Comparison of ENCODE assay signal across 8 cellular contexts in genomic region chr19:42075616-42076374, GRCh38. TPM values are rescaled to one million over a fixed set of nuclear protein-coding genes. Genes with fewer than 3 reads are reported as not detected.
DNase-seq lines count a peak whose midpoint lies in the region; ATAC-seq and TF ChIP-seq lines count a peak whose summit lies in the region.

TSS of gene ZNF574 (plus strand) at chr19:42076166. CDS start at chr19:42078607, 2,441 bp downstream.

- H3K9me3 Mint-ChIP-seq in activated T-cell treated with anti-CD3 and anti-CD28 coated beads, Interleukin-2, amount 50 U/mL, for 4 hours, result no peaks in the 10 kb centered on the region

- in situ Hi-C loops in Panc1 (cut with HindIII; ENCODE audit: low pct_unique_long_range_greater_than_20kb, low sequenced_read_pairs), result no loop called here

- BruUV-seq in Panc1 (replicated peaks; lab: Mats Ljungman, UMichigan), result no TSS peak

- H3K4me1 ChIP-seq in Panc1 (ENCODE audit: control insufficient read depth, insufficient read depth, low read length) (no peaks in the 10 kb centered on the region; the same call in 1 of the 2 replicates), mucosa of rectum (ENCODE audit: control insufficient read depth in 2 of 2, insufficient read depth in 2 of 2, low read length in 2 of 2) (peaks cover 22 to 23% of the 10 kb centered on the region in 2 donors)

- TF ChIP-seq CTCF in Panc1 (IDR thresholded peaks at IDR 0.05), result no peak

- peak within 1 kb of the TSS; percentile 90 to 91 for H3K9ac ChIP-seq in mucosa of rectum (ENCODE audit: low read depth in 1 of 2, low read length in 2 of 2)

- H3K36me3 Mint-ChIP-seq in activated T-cell treated with anti-CD3 and anti-CD28 coated beads, Interleukin-2, amount 50 U/mL, for 4 hours (ENCODE audit: insufficient read depth), result peaks cover 6% of the 10 kb centered on the region

- ATAC-seq in GM21723 (IDR thresholded peaks at IDR 0.05; ENCODE audit: unreplicated experiment) (peak; percentile 90), Panc1 (peak; percentile 98)
- peak; percentile 96 to 97 for ATAC-seq in activated T-cell treated with anti-CD3 and anti-CD28 coated beads, Interleukin-2, amount 50 U/mL, for 4 hours

- intact Hi-C loops in Panc1 (cut with micrococcal nuclease; ENCODE audit: unreplicated experiment), result no loop called here

- peak; percentile 96 for TF ChIP-seq POLR2A in erythroblast (IDR thresholded peaks at IDR 0.05; ENCODE audit: low read length)

- H3K4me1 Mint-ChIP-seq in activated T-cell treated with anti-CD3 and anti-CD28 coated beads, Interleukin-2, amount 50 U/mL, for 4 hours (ENCODE audit: low read depth), result peaks cover 33% of the 10 kb centered on the region

- H3K27me3 ChIP-seq in Panc1 (ENCODE audit: control insufficient read depth, insufficient read depth, low read length) (no peaks in the 10 kb centered on the region), mucosa of rectum (ENCODE audit: control insufficient read depth in 2 of 2, insufficient read depth in 2 of 2, low read length in 2 of 2) (no peaks in the 10 kb centered on the region)

- H3K4me3 ChIP-seq in Panc1 (ENCODE audit: low read depth in 2 of 2, low read length in 2 of 2) (peak within 1 kb of the TSS; percentile 84 to 92), mucosa of rectum (ENCODE audit: low read length in 2 of 2) (peak within 1 kb of the TSS; percentile 85 to 92)

- peaks cover 2% of the 10 kb centered on the region; the same call in 1 of the 2 replicates for H3K36me3 ChIP-seq in Panc1 (ENCODE audit: control insufficient read depth, insufficient read depth, low read length)
- peaks cover 23 to 26% of the 10 kb centered on the region in 2 donors for H3K36me3 ChIP-seq in mucosa of rectum (ENCODE audit: control insufficient read depth in 2 of 2, insufficient read depth in 2 of 2, low read length in 2 of 2)

- DNase-seq in DMS53 (lab: John Stamatoyannopoulos, UW) (peak; percentile 100), KG1 (lab: John Stamatoyannopoulos, UW) (peak; percentile 95), Panc1 (ENCODE audit: low read depth, low spot score) (peak; percentile 88), erythroblast (lab: John Stamatoyannopoulos, UW) (peak; percentile 99 to 100)
- peak; percentile 97 for DNase-seq in activated T-cell treated with anti-CD3 and anti-CD28 coated beads, Interleukin-2, amount 50 U/mL, for 4 hours
- peak; percentile 99 for DNase-seq in stimulated activated CD8-positive, alpha-beta memory T cell treated with anti-CD3 and anti-CD28 coated beads, Interleukin-4, amount 100 ng/mL, for 48 hours

- peaks cover 3% of the 10 kb centered on the region for H3K27me3 Mint-ChIP-seq in activated T-cell treated with anti-CD3 and anti-CD28 coated beads, Interleukin-2, amount 50 U/mL, for 4 hours (ENCODE audit: low read depth)

- CTCF ChIA-PET in Panc1 (lab: Charles Lee), result interaction anchor here (0.5 to 0.9 kb wide), 2 partner anchors 38 to 77 kb away, joined by 3 to 9 read pairs; no protein-coding TSS in a partner anchor

- H3K9me3 ChIP-seq in Panc1 (ENCODE audit: control insufficient read depth, insufficient read depth, low read depth, low read length) (no peaks in the 10 kb centered on the region), mucosa of rectum (ENCODE audit: control insufficient read depth in 2 of 2, low read length in 2 of 2) (no peaks in the 10 kb centered on the region)

- H3K4me3 Mint-ChIP-seq in activated T-cell treated with anti-CD3 and anti-CD28 coated beads, Interleukin-2, amount 50 U/mL, for 4 hours, result peak within 1 kb of the TSS; percentile 98

- H3K27ac ChIP-seq in Panc1 (ENCODE audit: low read length) (peak within 1 kb of the TSS; percentile 99), mucosa of rectum (ENCODE audit: low read depth in 2 of 2, low read length in 2 of 2) (peak within 1 kb of the TSS; percentile 91 to 95)

- POLR2A ChIA-PET in Panc1 (lab: Charles Lee), result interaction anchor here (0.5 to 1.1 kb wide), 2 partner anchors 24 to 80 kb away, joined by 3 to 6 read pairs; no protein-coding TSS in a partner anchor

RNA-seq across cellular contexts. Expression of gene ZNF574, which starts in this region (rescaled TPM):
- 15.7 TPM for total RNA-seq in Panc1 (2021; ENCODE audit: unreplicated experiment)
- polyA plus RNA-seq in Panc1 (2012; ENCODE audit: insufficient read length), result 16.9 TPM
- 10 to 100 TPM; 19.9 to 20.7 (median 20.6) TPM for total RNA-seq in activated T-cell treated with anti-CD3 and anti-CD28 coated beads, Interleukin-2, amount 50 U/mL, for 4 hours

Comparison
In these comparisons a context has a peak if more than half of its experiments do, and no peak if none do; other contexts are left out.
1. Peak in every context shown above with its lines: DNase-seq, ATAC-seq, H3K4me3 ChIP-seq and H3K27ac ChIP-seq.